ENCODE assay signal across 8 cellular contexts in the genomic region with DNA sequence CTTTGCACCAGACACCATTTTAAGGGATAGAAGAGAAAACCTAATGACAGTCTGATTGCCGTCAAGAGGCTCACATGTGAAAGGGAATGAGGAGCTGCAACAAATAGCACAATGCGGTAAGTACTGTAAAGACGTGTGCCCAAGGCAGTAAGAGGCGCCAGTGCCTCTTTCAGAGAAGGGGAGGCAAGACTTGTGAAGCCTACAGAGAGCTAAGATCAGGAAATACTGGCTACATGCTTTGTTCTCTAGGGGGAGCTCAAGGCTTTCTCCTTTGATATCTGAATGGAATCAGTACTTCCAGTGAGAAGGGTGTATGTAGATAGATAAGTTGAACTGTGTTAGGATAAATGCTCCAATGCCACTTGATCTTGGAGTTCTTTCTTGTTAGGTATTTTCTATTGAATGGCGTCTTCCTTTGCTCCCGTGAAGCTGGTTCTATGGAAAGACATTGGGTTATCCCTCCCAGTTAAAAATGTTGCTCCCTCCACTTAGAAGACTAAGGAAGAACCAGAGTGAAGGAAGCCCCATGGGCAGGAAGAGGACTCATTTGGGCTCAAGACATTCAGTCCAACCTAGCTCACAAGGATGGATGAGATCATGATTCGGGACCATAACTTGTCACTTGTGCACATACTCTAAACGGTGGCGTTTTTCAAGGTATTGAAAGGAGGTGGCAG. TPM values are rescaled to one million over a fixed set of nuclear protein-coding genes. Genes with fewer than 3 reads are reported as not detected.
DNase-seq lines count a peak whose midpoint lies in the region; ATAC-seq and TF ChIP-seq lines count a peak whose summit lies in the region.

No MANE protein-coding gene starts in this region.

- no peak overlapping the region for H3K27ac Mint-ChIP-seq in T-cell
- H3K27ac Mint-ChIP-seq in natural killer cell: no peak overlapping the region

- ATAC-seq in GM18868 (IDR thresholded peaks at IDR 0.05; ENCODE audit: unreplicated experiment): peak; percentile 96
- peak; percentile 89 for ATAC-seq in HG03039 (IDR thresholded peaks at IDR 0.05; ENCODE audit: unreplicated experiment)
- peak; percentile 48 to 79 (median 68) for ATAC-seq in T-cell (replicated peaks in 1 of 4)
- ATAC-seq in natural killer cell: peak in 2 of 3 donors; percentile 49

- H3K79me2 ChIP-seq in fibroblast of lung (ENCODE audit: control insufficient read depth, insufficient read depth, low read length): no peaks in the 10 kb centered on the region

- H3K27me3 Mint-ChIP-seq in T-cell (peaks cover 7 to 14% of the 10 kb centered on the region in 2 donors), natural killer cell (ENCODE audit: low read depth in 2 of 2) (peaks cover 11 to 15% of the 10 kb centered on the region in 2 donors)

- H3K4me3 Mint-ChIP-seq in T-cell (no peak overlapping the region), natural killer cell (no peak overlapping the region)

- H3K4me1 Mint-ChIP-seq in T-cell (no peaks in the 10 kb centered on the region), natural killer cell (no peaks in the 10 kb centered on the region)

- no peaks in the 10 kb centered on the region for H3K9me3 ChIP-seq in fibroblast of lung (ENCODE audit: control insufficient read depth, insufficient read depth, low read depth, low read length)

- no peaks in the 10 kb centered on the region for H3K27me3 ChIP-seq in fibroblast of lung (ENCODE audit: control insufficient read depth, insufficient read depth, low read length)

- POLR2A ChIA-PET in T-cell (lab: Charles Lee): no interaction called here

- TF ChIP-seq CTCF in fibroblast of lung (conservative IDR thresholded peaks at IDR 0.05 in 1 of 2, IDR thresholded peaks at IDR 0.05 in 1 of 2; ENCODE audit: low read depth in 1 of 2, low read length in 2 of 2) (peak; percentile 86 to 91), natural killer cell (IDR thresholded peaks at IDR 0.05) (peak; percentile 14)

- no peak overlapping the region for H3K27ac ChIP-seq in fibroblast of lung (ENCODE audit: insufficient read depth, low read length)

- no peaks in the 10 kb centered on the region for H3K36me3 Mint-ChIP-seq in T-cell
- H3K36me3 Mint-ChIP-seq in natural killer cell: no peaks in the 10 kb centered on the region

- no peak overlapping the region for H3K9ac ChIP-seq in fibroblast of lung (ENCODE audit: insufficient read depth, low read length)

- H2AFZ ChIP-seq in fibroblast of lung (ENCODE audit: low read length): no peak overlapping the region

- H4K20me1 ChIP-seq in fibroblast of lung (ENCODE audit: control insufficient read depth, extremely low read depth, insufficient read depth, low read length): no peaks in the 10 kb centered on the region

- CTCF ChIA-PET in T-cell (lab: Charles Lee): interaction anchor here (0.6 to 1.7 kb wide), 13 partner anchors 8 to 115 kb away, joined by 3 to 16 read pairs (median 4); a partner anchor contains a TSS

- no peaks in the 10 kb centered on the region for H3K36me3 ChIP-seq in fibroblast of lung (ENCODE audit: control insufficient read depth, insufficient read depth, low read length)

- H3K4me3 ChIP-seq in fibroblast of lung (replicated peaks in 1 of 4; ENCODE audit: control extremely low read depth in 1 of 4, insufficient read depth in 1 of 4, low read depth in 3 of 4, low read length in 4 of 4): no peak overlapping the region

- H3K4me1 ChIP-seq in fibroblast of lung (ENCODE audit: control insufficient read depth, extremely low read depth, insufficient read depth, low read length): no peaks in the 10 kb centered on the region

- intact Hi-C loops in natural killer cell (cut with micrococcal nuclease): loop anchor here (1.0 kb wide), 1 partner anchor 71 kb away; no protein-coding TSS in a partner anchor

- no peak overlapping the region for H3K4me2 ChIP-seq in fibroblast of lung (ENCODE audit: extremely low read depth, insufficient read depth, low read length)

- H3K9me3 Mint-ChIP-seq in T-cell (no peaks in the 10 kb centered on the region), natural killer cell (no peaks in the 10 kb centered on the region)

- DNase-seq in CMK (ENCODE audit: low read depth) (peak; percentile 29), NCI-H1694 treated with DMSO at 0.1 percent for 48 hours (lab: John Stamatoyannopoulos, UW) (peak; percentile 87), T-cell (peak in 3 of 34 experiments; percentile 3 to 6 (median 3)), fibroblast of lung (ENCODE audit: low read depth in 2 of 2) (peak; percentile 66 to 87), natural killer cell (no peak), GOT3 (lab: John Stamatoyannopoulos, UW) (no peak)

RNA-seq across cellular contexts. Expression of a gene that starts 23.5 kb away (rescaled TPM):
- total RNA-seq in T-cell (1 to 10 TPM in 3 of 5 donors, not detected in 2; 1.3 to 2.1 (median 1.6) TPM), fibroblast of lung (not detected in 2 replicates), natural killer cell (not detected)
- not detected in 2 replicates for polyA plus RNA-seq in fibroblast of lung
- polyA plus RNA-seq in fibroblast of lung (2012): not detected in 2 replicates
- not detected in 2 replicates for polyA minus RNA-seq in fibroblast of lung (ENCODE audit: low replicate concordance)

Comparison
In these comparisons a context has a peak if more than half of its experiments do, and no peak if none do; other contexts are left out.
1. DNase-seq: peak in CMK (single experiment), NCI-H1694 treated with DMSO at 0.1 percent for 48 hours (single experiment) and fibroblast of lung (2 of 2); none in natural killer cell (single experiment) and GOT3 (single experiment).
2. Peak in every context shown above with its lines, with median percentiles within 50 percentile points of each other: ATAC-seq.